ENCODE assay signal across 18 cellular contexts in the genomic region with DNA sequence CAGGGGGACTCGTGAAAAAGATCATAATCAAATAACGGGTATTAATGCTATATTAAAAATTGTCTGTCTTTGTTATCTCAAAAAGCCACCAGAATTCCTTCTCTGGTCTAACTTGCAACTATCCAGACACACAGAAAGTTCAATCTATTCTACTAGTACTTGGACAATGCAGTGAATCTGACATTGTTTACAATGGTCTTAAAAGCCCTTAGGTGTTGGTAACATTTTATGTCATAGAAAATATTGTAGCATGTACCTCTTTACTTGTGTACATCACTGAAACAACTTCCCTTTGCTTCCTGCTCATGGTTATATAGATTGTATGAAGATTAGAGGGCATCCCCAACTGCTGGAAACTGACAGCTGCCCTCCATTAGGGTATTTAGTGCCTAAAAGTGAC.
A peak's percentile ranks its signal among the peaks of the same experiment; 100 is the strongest.
DNase-seq lines count a peak whose midpoint lies in the region; ATAC-seq, FAIRE-seq and TF ChIP-seq lines count a peak whose summit lies in the region.
"Had no signal": no experiment of that assay in that cellular context is flagged by ENCODE, and none has a peak within 500 bp of the region (broad histone marks: within the 10 kb centered on the region; RNA-seq: fewer than 3 reads in every experiment).

No MANE protein-coding gene starts in this region.

- H3K79me2 ChIP-seq in PC-3 (ENCODE audit: low read length), result no peaks in the 10 kb centered on the region

- H3K4me3 ChIP-seq in PC-3 (ENCODE audit: low read length) (no peak overlapping the region), pancreas (no peak overlapping the region)
- H3K4me3 ChIP-seq: Peyer's patch, right lobe of liver, uterus had no signal

- 0 out of 2 replicates have a peak overlapping the region, but pooled peaks have one; percentile 39 for H3K4me2 ChIP-seq in PC-3 (ENCODE audit: low read length)

- CTCF ChIA-PET in PC-3 (lab: Charles Lee), result no interaction called here

- peak overlapping the region; percentile 77 for H3K27ac ChIP-seq in PC-3 (ENCODE audit: low read length)
- H3K27ac ChIP-seq in pancreas, result no peak overlapping the region
- H3K27ac ChIP-seq: HL-60, neutrophil, right lobe of liver, uterus had no signal

- H3K4me1 ChIP-seq in PC-3 (ENCODE audit: insufficient read depth, low read length) (peaks cover 26% of the 10 kb centered on the region), pancreas (peaks cover 0 to 14% (median 0%) of the 10 kb centered on the region in 3 donors)
- H3K4me1 ChIP-seq: right lobe of liver, uterus had no signal

- WGBS in pancreas, 2 donors, result 66 to 79% methylated on average over 2 of the region's 2 CpGs

- no peaks in the 10 kb centered on the region for H4K20me1 ChIP-seq in PC-3 (ENCODE audit: low read length)

- TF ChIP-seq CTCF in PC-3 (conservative IDR thresholded peaks at IDR 0.05; ENCODE audit: low read depth, low read length) (no peak), pancreas (IDR thresholded peaks at IDR 0.05) (no peak)

- H3K27ac Mint-ChIP-seq in immature natural killer cell, result peak overlapping the region; percentile 18 to 87 (median 76)

- intact Hi-C loops in PC-3 (cut with micrococcal nuclease) (loop anchor here (10.0 kb wide), 1 partner anchor 286 kb away; no protein-coding TSS in a partner anchor), pancreas (cut with DNase I) (no loop called here)

- peaks cover 3 to 5% (median 3%) of the 10 kb centered on the region in 3 donors for H3K27me3 Mint-ChIP-seq in immature natural killer cell (ENCODE audit: low read depth in 3 of 3)

- H3K9me3 ChIP-seq in PC-3 (ENCODE audit: low read length), result no peaks in the 10 kb centered on the region
- no peaks in the 10 kb centered on the region for H3K9me3 ChIP-seq in pancreas
- H3K9me3 ChIP-seq: neutrophil, Peyer's patch, uterus had no signal

- peak overlapping the region; percentile 18; the same call in 1 of the 2 replicates for H3K9ac ChIP-seq in PC-3 (ENCODE audit: low read length)

- peaks cover 62 to 66% of the 10 kb centered on the region in 2 donors for H3K4me1 Mint-ChIP-seq in immature natural killer cell

- no peaks in the 10 kb centered on the region for H3K36me3 ChIP-seq in PC-3 (ENCODE audit: low read depth, low read length)
- no peaks in the 10 kb centered on the region for H3K36me3 ChIP-seq in pancreas
- H3K36me3 ChIP-seq: neutrophil, Peyer's patch, right lobe of liver, uterus had no signal

- peak; percentile 23 for FAIRE-seq in GM19239 (lab: Jason Lieb, UNC)
- no peak for FAIRE-seq in pancreas (lab: Jason Lieb, UNC)

- DNase-seq in DMS53 (lab: John Stamatoyannopoulos, UW), result peak; percentile 9
- no peak for DNase-seq in DMS53 treated with DMSO at 0.1 percent for 48 hours (lab: John Stamatoyannopoulos, UW; ENCODE audit: unreplicated experiment)
- no peak for DNase-seq in GM19239 (ENCODE audit: insufficient read length, low spot score)
- DNase-seq in PC-3, result no peak
- DNase-seq in immature natural killer cell, result no peak
- DNase-seq in NCI-H2196 (lab: John Stamatoyannopoulos, UW; ENCODE audit: unreplicated experiment), result no peak
- DNase-seq in NCI-H446 (lab: John Stamatoyannopoulos, UW), result no peak
- DNase-seq in pancreas, result no peak
- DNase-seq: 8988T, glutamatergic neuron, H9, NCI-H146, NCI-H510A treated with DMSO at 0.1 percent for 48 hours, right lobe of liver, uterus had no signal

- H3K36me3 Mint-ChIP-seq in immature natural killer cell, result peaks cover 0 to 4% (median 0%) of the 10 kb centered on the region in 3 donors

- BruUV-seq in PC-3 (replicated peaks; lab: Mats Ljungman, UMichigan), result no TSS peak

- H3K27me3 ChIP-seq in PC-3 (ENCODE audit: low read length), result no peaks in the 10 kb centered on the region
- no peaks in the 10 kb centered on the region for H3K27me3 ChIP-seq in pancreas
- H3K27me3 ChIP-seq: neutrophil, Peyer's patch, right lobe of liver, uterus had no signal

- POLR2A ChIA-PET in PC-3 (lab: Charles Lee; ENCODE audit: unreplicated experiment), result no interaction called here

- ATAC-seq in PC-3, result no peak
- no peak for ATAC-seq in pancreas

- H3F3A ChIP-seq in PC-3 (ENCODE audit: low read length, unreplicated experiment), result no peaks in the 10 kb centered on the region

- no peaks in the 10 kb centered on the region for H3K9me2 ChIP-seq in PC-3 (replicated peaks; ENCODE audit: low read length)

- peak overlapping the region; percentile 79 to 90 (median 85) for H3K4me3 Mint-ChIP-seq in immature natural killer cell
- H3K4me3 Mint-ChIP-seq: H9 had no signal

- no peak overlapping the region for H2AFZ ChIP-seq in PC-3 (ENCODE audit: low read length)

- H3K9me3 Mint-ChIP-seq in immature natural killer cell, result no peaks in the 10 kb centered on the region
- H3K9me3 Mint-ChIP-seq: H9 had no signal
